In genomic region chr1:147627435-147628110, GRCh38 we compare ENCODE assay signal across 8 cellular contexts. TPM values are rescaled to one million over a fixed set of nuclear protein-coding genes. Genes with fewer than 3 reads are reported as not detected.
DNase-seq lines count a peak whose midpoint lies in the region; ATAC-seq and TF ChIP-seq lines count a peak whose summit lies in the region.

No MANE protein-coding gene starts in this region.

- H3F3A ChIP-seq in GM23248 (ENCODE audit: insufficient read depth): no peaks in the 10 kb centered on the region

- intact Hi-C loops in naive thymus-derived CD4-positive, alpha-beta T cell (cut with micrococcal nuclease): loop anchor here (1.0 to 5.0 kb wide), 7 partner anchors 27 to 265 kb away; partner anchors contain the start of gene BCL9 (in 1 of the 2)

- POLR2A ChIA-PET in activated CD4-positive, alpha-beta memory T cell treated with anti-CD3 and anti-CD28 coated beads, Interleukin-2, amount 10 ng/mL, durations not matched to agents 7 days and 5 days (lab: Charles Lee): interaction anchor here (1.8 kb wide), 1 partner anchor 21 kb away, joined by 5 read pairs; no protein-coding TSS in a partner anchor
- POLR2A ChIA-PET in naive thymus-derived CD4-positive, alpha-beta T cell (lab: Charles Lee): no interaction called here

- peaks cover 16% of the 10 kb centered on the region for H3K36me3 Mint-ChIP-seq in activated CD4-positive, alpha-beta memory T cell treated with anti-CD3 and anti-CD28 coated beads, Interleukin-2, amount 10 ng/mL, durations not matched to agents 7 days and 5 days (ENCODE audit: low read depth)
- H3K36me3 Mint-ChIP-seq in naive thymus-derived CD4-positive, alpha-beta T cell: peaks cover 0 to 10% (median 5%) of the 10 kb centered on the region in 5 donors

- H3K4me1 ChIP-seq in GM23248 (ENCODE audit: insufficient read depth): 0 out of 2 replicates have a peak, but pooled peaks cover 8% of the 10 kb centered on the region
- peaks cover 0 to 34% of the 10 kb centered on the region in 2 donors for H3K4me1 ChIP-seq in naive thymus-derived CD4-positive, alpha-beta T cell (ENCODE audit: control insufficient read depth in 2 of 2, insufficient read depth in 2 of 2, low read length in 2 of 2)
- H3K4me1 ChIP-seq in upper lobe of left lung: peaks cover 0 to 6% (median 0%) of the 10 kb centered on the region in 4 donors

- no peak overlapping the region for H3K27ac Mint-ChIP-seq in activated CD4-positive, alpha-beta memory T cell treated with anti-CD3 and anti-CD28 coated beads, Interleukin-2, amount 10 ng/mL, durations not matched to agents 7 days and 5 days
- H3K27ac Mint-ChIP-seq in naive thymus-derived CD4-positive, alpha-beta T cell: no peak overlapping the region

- CTCF ChIA-PET in activated CD4-positive, alpha-beta memory T cell treated with anti-CD3 and anti-CD28 coated beads, Interleukin-2, amount 10 ng/mL, durations not matched to agents 7 days and 5 days (lab: Charles Lee): interaction anchor here (1.0 to 3.0 kb wide), 12 partner anchors 9 to 265 kb away, joined by 3 to 18 read pairs (median 5); partner anchors contain the start of gene BCL9
- CTCF ChIA-PET in naive thymus-derived CD4-positive, alpha-beta T cell (lab: Charles Lee): interaction anchor here (0.9 to 4.9 kb wide), 12 partner anchors 10 to 140 kb away, joined by 3 to 55 read pairs (median 5); partner anchors contain the start of gene BCL9

- no peak for TF ChIP-seq POLR2A in upper lobe of left lung (IDR thresholded peaks at IDR 0.05)

- no peaks in the 10 kb centered on the region for H3K9me3 ChIP-seq in GM23248 (ENCODE audit: low read depth)
- H3K9me3 ChIP-seq in naive thymus-derived CD4-positive, alpha-beta T cell (ENCODE audit: control insufficient read depth in 2 of 3, low read length in 3 of 3): no peaks in the 10 kb centered on the region
- H3K9me3 ChIP-seq in upper lobe of left lung: no peaks in the 10 kb centered on the region

- no peaks in the 10 kb centered on the region for H3K9me3 Mint-ChIP-seq in activated CD4-positive, alpha-beta memory T cell treated with anti-CD3 and anti-CD28 coated beads, Interleukin-2, amount 10 ng/mL, durations not matched to agents 7 days and 5 days
- no peaks in the 10 kb centered on the region for H3K9me3 Mint-ChIP-seq in naive thymus-derived CD4-positive, alpha-beta T cell

- peaks cover 46% of the 10 kb centered on the region for H3K4me1 Mint-ChIP-seq in activated CD4-positive, alpha-beta memory T cell treated with anti-CD3 and anti-CD28 coated beads, Interleukin-2, amount 10 ng/mL, durations not matched to agents 7 days and 5 days
- peaks cover 23 to 42% (median 35%) of the 10 kb centered on the region in 7 donors for H3K4me1 Mint-ChIP-seq in naive thymus-derived CD4-positive, alpha-beta T cell

- H3K79me2 ChIP-seq in GM23248 (ENCODE audit: insufficient read depth): no peaks in the 10 kb centered on the region

- H3K27ac ChIP-seq in GM23248 (no peak overlapping the region), upper lobe of left lung (no peak overlapping the region)
- H3K27ac ChIP-seq in naive thymus-derived CD4-positive, alpha-beta T cell (ENCODE audit: low read depth, low read length): no peak overlapping the region

- no peak for TF ChIP-seq EP300 in upper lobe of left lung (IDR thresholded peaks at IDR 0.05)

- H3K9me2 ChIP-seq in GM23248 (ENCODE audit: insufficient read depth): no peaks in the 10 kb centered on the region

- WGBS in GM23248 (ENCODE audit: low coverage in 1 of 2, low lambda C conversion rate in 2 of 2, missing lambda C conversion rate in 2 of 2), 2 experiments: 0 to 13% methylated on average over 3 of the region's 3 CpGs
- WGBS in upper lobe of left lung, 2 donors: 12 to 13% methylated on average over 3 of the region's 3 CpGs

- no peak overlapping the region for H2AFZ ChIP-seq in GM23248

- no peaks in the 10 kb centered on the region for H4K20me1 ChIP-seq in GM23248 (ENCODE audit: insufficient read depth)

- peak; percentile 79 for ATAC-seq in naive thymus-derived CD4-positive, alpha-beta T cell
- ATAC-seq in upper lobe of left lung (ENCODE audit: low FRiP score in 2 of 2) (peak; percentile 78 to 87), HG03460 (IDR thresholded peaks at IDR 0.05; ENCODE audit: unreplicated experiment) (no peak)

- TF ChIP-seq CTCF in epithelial cell of proximal tubule (conservative IDR thresholded peaks at IDR 0.05; ENCODE audit: low read depth, low read length): peak; percentile 96
- TF ChIP-seq CTCF in upper lobe of left lung (IDR thresholded peaks at IDR 0.05): peak; percentile 72 to 91 (median 82)

- H3K27me3 ChIP-seq in GM23248 (replicated peaks; ENCODE audit: insufficient read depth) (no peaks in the 10 kb centered on the region), upper lobe of left lung (no peaks in the 10 kb centered on the region)
- H3K27me3 ChIP-seq in naive thymus-derived CD4-positive, alpha-beta T cell (ENCODE audit: control insufficient read depth in 2 of 2, insufficient read depth in 2 of 2, low read length in 2 of 2): no peaks in the 10 kb centered on the region

- H3K4me3 Mint-ChIP-seq in activated CD4-positive, alpha-beta memory T cell treated with anti-CD3 and anti-CD28 coated beads, Interleukin-2, amount 10 ng/mL, durations not matched to agents 7 days and 5 days: no peak overlapping the region
- peak overlapping the region in 1 of 10 donors; percentile 20 for H3K4me3 Mint-ChIP-seq in naive thymus-derived CD4-positive, alpha-beta T cell

- no peaks in the 10 kb centered on the region; the same call in 1 of the 2 replicates for H3K36me3 ChIP-seq in GM23248 (ENCODE audit: low read depth)
- H3K36me3 ChIP-seq in naive thymus-derived CD4-positive, alpha-beta T cell (ENCODE audit: control insufficient read depth in 2 of 3, insufficient read depth in 3 of 3, low read length in 3 of 3): peaks cover 0 to 9% (median 0%) of the 10 kb centered on the region in 3 experiments
- H3K36me3 ChIP-seq in upper lobe of left lung: peaks cover 0 to 16% (median 8%) of the 10 kb centered on the region in 4 donors

- no peaks in the 10 kb centered on the region for H3K27me3 Mint-ChIP-seq in activated CD4-positive, alpha-beta memory T cell treated with anti-CD3 and anti-CD28 coated beads, Interleukin-2, amount 10 ng/mL, durations not matched to agents 7 days and 5 days
- H3K27me3 Mint-ChIP-seq in naive thymus-derived CD4-positive, alpha-beta T cell: no peaks in the 10 kb centered on the region

- H3K4me3 ChIP-seq in GM23248 (no peak overlapping the region), epithelial cell of proximal tubule (ENCODE audit: low read depth, low read length) (no peak overlapping the region), upper lobe of left lung (no peak overlapping the region)
- no peak overlapping the region for H3K4me3 ChIP-seq in naive thymus-derived CD4-positive, alpha-beta T cell (ENCODE audit: low read length)

- no peak overlapping the region for H3K9ac ChIP-seq in GM23248

- no peak overlapping the region for H3K4me2 ChIP-seq in GM23248 (ENCODE audit: unreplicated experiment)

- in situ Hi-C loops in GM23248 (cut with MboI): loop anchor here (10.0 to 25.0 kb wide), 2 partner anchors 133 to 340 kb away; no protein-coding TSS in a partner anchor

- DNase-seq in DMS153 (lab: John Stamatoyannopoulos, UW): peak; percentile 65
- DNase-seq in GM23248: peak; percentile 57
- DNase-seq in NCI-H2196 treated with DMSO at 0.1 percent for 48 hours (lab: John Stamatoyannopoulos, UW; ENCODE audit: unreplicated experiment): peak; percentile 20
- DNase-seq in activated CD4-positive, alpha-beta memory T cell treated with anti-CD3 and anti-CD28 coated beads, Interleukin-2, amount 10 ng/mL, durations not matched to agents 7 days and 5 days: peak; percentile 57
- DNase-seq in epithelial cell of proximal tubule (ENCODE audit: low read depth): no peak
- peak; percentile 24 to 63 (median 44) for DNase-seq in naive thymus-derived CD4-positive, alpha-beta T cell
- DNase-seq in upper lobe of left lung: peak in 1 of 2 donors; percentile 66

RNA-seq across cellular contexts. Expression of gene ACP6, which starts 42.8 kb away (rescaled TPM):
- total RNA-seq in GM23248 (2014; rRNA removed; shearing (Covaris generic)): 6.1 and 9.1 TPM in 2 replicates
- polyA plus RNA-seq in GM23248 (2016; fragmentation: Nextera tagmentation; extraction: Ambion mirVana): 9.3 and 11.0 TPM in 2 replicates
- 10 to 100 TPM; 17.8 to 21.0 TPM for total RNA-seq in activated CD4-positive, alpha-beta memory T cell treated with anti-CD3 and anti-CD28 coated beads, Interleukin-2, amount 10 ng/mL, durations not matched to agents 7 days and 5 days
- 6.9 and 11.9 TPM in 2 replicates for total RNA-seq in epithelial cell of proximal tubule
- 10 to 100 TPM; 10.3 to 22.4 (median 16.6) TPM for total RNA-seq in naive thymus-derived CD4-positive, alpha-beta T cell
- 10 to 100 TPM in 1 of 2 donors, 1 to 10 TPM in 1; 7.5 to 16.4 TPM for polyA plus RNA-seq in naive thymus-derived CD4-positive, alpha-beta T cell
- total RNA-seq in upper lobe of left lung: 10 to 100 TPM in 5 of 6 donors, 1 to 10 TPM in 1; 8.1 to 60.8 (median 21.6) TPM
